ENCODE assay signal across 8 cellular contexts in the genomic region with DNA sequence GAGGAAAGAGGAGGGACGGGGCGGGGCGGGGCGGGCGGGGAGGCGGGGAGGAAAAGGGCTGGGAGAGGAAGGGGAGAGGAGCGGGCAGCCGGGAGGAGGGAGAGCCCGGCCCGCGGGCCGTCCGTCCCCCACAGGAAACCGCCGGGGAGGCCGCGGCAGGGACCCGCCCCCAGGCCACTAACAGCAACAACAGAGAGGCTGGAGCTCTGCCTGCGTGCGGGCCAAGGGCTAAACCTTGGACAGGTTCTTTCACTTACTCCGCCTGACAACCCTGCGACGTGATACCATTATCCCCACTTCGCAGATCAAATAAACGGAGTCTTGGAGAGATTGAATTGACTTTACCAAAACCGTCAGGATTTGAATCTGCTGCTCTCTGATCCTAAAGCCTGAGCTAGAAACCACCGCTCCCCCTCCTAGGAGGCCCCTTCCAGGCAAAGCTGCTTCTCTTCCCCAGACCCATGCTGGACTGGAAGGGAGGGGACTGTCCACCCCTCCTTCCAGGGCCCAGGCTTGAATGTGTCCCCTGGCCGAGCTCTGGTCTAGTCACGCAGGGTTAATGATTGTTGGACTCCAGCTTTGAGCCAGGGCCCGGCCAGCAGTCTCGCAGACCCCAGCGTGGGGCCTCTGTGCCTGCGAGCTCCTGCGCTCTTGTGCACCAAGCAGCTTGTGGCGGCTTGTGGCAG. TPM values are rescaled to one million over a fixed set of nuclear protein-coding genes. Genes with fewer than 3 reads are reported as not detected.
DNase-seq lines count a peak whose midpoint lies in the region; ATAC-seq and TF ChIP-seq lines count a peak whose summit lies in the region.

A gene with protein sequence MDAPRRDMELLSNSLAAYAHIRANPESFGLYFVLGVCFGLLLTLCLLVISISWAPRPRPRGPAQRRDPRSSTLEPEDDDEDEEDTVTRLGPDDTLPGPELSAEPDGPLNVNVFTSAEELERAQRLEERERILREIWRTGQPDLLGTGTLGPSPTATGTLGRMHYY (minus strand): TSS at position 10 of the 686 bp plus-strand sequence. CDS start 608 bp downstream, outside the sequence.

- TF ChIP-seq POLR2A in body of pancreas (IDR thresholded peaks at IDR 0.05): peak in 1 of 3 donors; percentile 19

- no peaks in the 10 kb centered on the region for H3K9me2 ChIP-seq in SK-N-SH

- WGBS in SK-N-SH (ENCODE audit: low lambda C conversion rate): 27% methylated on average over 16 of the region's 35 CpGs
- WGBS in body of pancreas, 2 donors: 4 to 36% methylated on average over 3 to 33 of the region's 35 CpGs

- intact Hi-C loops in body of pancreas (cut with DNase I): no loop called here

- peak; percentile 84 for DNase-seq in Daoy (ENCODE audit: low read depth)
- DNase-seq in SK-N-SH: peak; percentile 90
- DNase-seq in body of pancreas: peak; percentile 56 to 73 (median 69)
- DNase-seq in skeletal muscle cell (ENCODE audit: low read depth): peak; percentile 59
- no peak for DNase-seq in NAMALWA (ENCODE audit: low spot score)

- H3K4me3 ChIP-seq in SK-N-SH (ENCODE audit: low read depth in 2 of 2, low read length in 1 of 2) (peak within 1 kb of the TSS; percentile 78), body of pancreas (peak within 1 kb of the TSS in 1 of 2 donors; percentile 63), iPS-15b (ENCODE audit: low read depth, low read length) (peak within 1 kb of the TSS; percentile 70), skeletal muscle cell (ENCODE audit: low read depth, low read length) (peak within 1 kb of the TSS; percentile 79)

- H3K27ac ChIP-seq in SK-N-SH (ENCODE audit: low read depth in 2 of 2, low read length in 1 of 2) (peak within 1 kb of the TSS; percentile 62 to 70), body of pancreas (peak within 1 kb of the TSS; percentile 27 to 70 (median 56))

- CTCF ChIA-PET in SK-N-SH (lab: Yijun Ruan, JAX): interaction anchor here (0.6 to 5.7 kb wide), 8 partner anchors 17 to 97 kb away, joined by 3 to 29 read pairs (median 5); no protein-coding TSS in a partner anchor

- TF ChIP-seq CTCF in SK-N-SH (IDR thresholded peaks at IDR 0.05) (no peak), body of pancreas (IDR thresholded peaks at IDR 0.05) (no peak)

- peaks cover 5% of the 10 kb centered on the region for H3F3A ChIP-seq in SK-N-SH (replicated peaks; ENCODE audit: insufficient read depth)

- 0 out of 2 replicates have a peak within 1 kb of the TSS, but pooled peaks have one; percentile 65 for H2AFZ ChIP-seq in SK-N-SH (ENCODE audit: low read depth)

- peak; percentile 40 for ATAC-seq in HG02798 (IDR thresholded peaks at IDR 0.05; ENCODE audit: poor library complexity, unreplicated experiment)
- ATAC-seq in body of pancreas: peak; percentile 71
- ATAC-seq in GM18502 (IDR thresholded peaks at IDR 0.05; ENCODE audit: poor library complexity, unreplicated experiment): no peak

- H3K9ac ChIP-seq in SK-N-SH (peak within 1 kb of the TSS; percentile 83), iPS-15b (ENCODE audit: low read depth, low read length) (peak within 1 kb of the TSS; percentile 2)

- H3K9me3 ChIP-seq in SK-N-SH: no peaks in the 10 kb centered on the region
- H3K9me3 ChIP-seq in body of pancreas: no peaks in the 10 kb centered on the region
- H3K9me3 ChIP-seq in iPS-15b (ENCODE audit: control insufficient read depth, insufficient read depth, low read length): no peaks in the 10 kb centered on the region

- no peak for TF ChIP-seq EP300 in SK-N-SH (IDR thresholded peaks at IDR 0.05; ENCODE audit: borderline replicate concordance in 1 of 2, low read depth in 1 of 2, low read length in 1 of 2)

- POLR2A ChIA-PET in SK-N-SH (lab: Yijun Ruan, JAX): interaction anchor here (0.6 to 1.2 kb wide), 3 partner anchors 34 to 99 kb away, joined by 3 read pairs; a partner anchor contains a TSS

- TF ChIP-seq RAD21 in SK-N-SH (IDR thresholded peaks at IDR 0.05; ENCODE audit: low read length): no peak

- H3K4me2 ChIP-seq in SK-N-SH: peak within 1 kb of the TSS; percentile 90

- H4K20me1 ChIP-seq in SK-N-SH (ENCODE audit: insufficient read depth): 0 out of 2 replicates have a peak, but pooled peaks cover 3% of the 10 kb centered on the region

- H3K36me3 ChIP-seq in SK-N-SH (replicated peaks in 1 of 2; ENCODE audit: control insufficient read depth in 1 of 2, insufficient read depth in 2 of 2, low read length in 1 of 2): peaks cover 0 to 6% of the 10 kb centered on the region in 2 experiments
- H3K36me3 ChIP-seq in body of pancreas (replicated peaks in 1 of 2; ENCODE audit: insufficient read depth in 1 of 2, low read depth in 2 of 2): no peaks in the 10 kb centered on the region
- no peaks in the 10 kb centered on the region for H3K36me3 ChIP-seq in iPS-15b (ENCODE audit: control insufficient read depth, insufficient read depth, low read length)

- H3K4me1 ChIP-seq in SK-N-SH (ENCODE audit: control insufficient read depth in 1 of 2, insufficient read depth in 2 of 2, low read depth in 1 of 2, low read length in 1 of 2): peaks cover 9 to 24% of the 10 kb centered on the region in 2 experiments; a peak in 1 of 4 replicates
- H3K4me1 ChIP-seq in body of pancreas: peaks cover 23% of the 10 kb centered on the region
- no peaks in the 10 kb centered on the region for H3K4me1 ChIP-seq in iPS-15b (ENCODE audit: control insufficient read depth, insufficient read depth, low read length)

- H3K27me3 ChIP-seq in SK-N-SH (ENCODE audit: insufficient read depth) (no peaks in the 10 kb centered on the region), body of pancreas (no peaks in the 10 kb centered on the region), iPS-15b (ENCODE audit: control insufficient read depth, insufficient read depth, low read length) (peaks cover 49% of the 10 kb centered on the region)

- peaks cover 18% of the 10 kb centered on the region; the same call in 1 of the 2 replicates for H3K79me2 ChIP-seq in SK-N-SH (ENCODE audit: insufficient read depth)

TF ChIP-seq in SK-N-SH, 30 proteins besides CTCF, POLR2A, EP300 and RAD21:
- TF ChIP-seq, protein P1, sequence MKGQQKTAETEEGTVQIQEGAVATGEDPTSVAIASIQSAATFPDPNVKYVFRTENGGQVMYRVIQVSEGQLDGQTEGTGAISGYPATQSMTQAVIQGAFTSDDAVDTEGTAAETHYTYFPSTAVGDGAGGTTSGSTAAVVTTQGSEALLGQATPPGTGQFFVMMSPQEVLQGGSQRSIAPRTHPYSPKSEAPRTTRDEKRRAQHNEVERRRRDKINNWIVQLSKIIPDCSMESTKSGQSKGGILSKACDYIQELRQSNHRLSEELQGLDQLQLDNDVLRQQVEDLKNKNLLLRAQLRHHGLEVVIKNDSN (IDR thresholded peaks at IDR 0.05; ENCODE audit: borderline replicate concordance, low read depth): no peak
- TF ChIP-seq GABPA (IDR thresholded peaks at IDR 0.05; ENCODE audit: low read depth) (peak; percentile 49), GATA2 (CRISPR knock-in tag; IDR thresholded peaks at IDR 0.05) (no peak), TAF1 (IDR thresholded peaks at IDR 0.05; ENCODE audit: borderline replicate concordance, low read depth, low read length) (0 out of 2 replicates have a peak, but pooled peaks have one; percentile 35), FOXJ3 (CRISPR knock-in tag; IDR thresholded peaks at IDR 0.05) (no peak), POLR2AphosphoS5 (IDR thresholded peaks at IDR 0.05; ENCODE audit: low read depth, low read length) (peak; percentile 21; the same call in 1 of the 2 replicates), MXI1 (IDR thresholded peaks at IDR 0.05; ENCODE audit: low read depth, low read length) (no peak), TCF12 (IDR thresholded peaks at IDR 0.05) (no peak), NFIC (IDR thresholded peaks at IDR 0.05; ENCODE audit: borderline replicate concordance) (no peak)
- TF ChIP-seq, protein P2, sequence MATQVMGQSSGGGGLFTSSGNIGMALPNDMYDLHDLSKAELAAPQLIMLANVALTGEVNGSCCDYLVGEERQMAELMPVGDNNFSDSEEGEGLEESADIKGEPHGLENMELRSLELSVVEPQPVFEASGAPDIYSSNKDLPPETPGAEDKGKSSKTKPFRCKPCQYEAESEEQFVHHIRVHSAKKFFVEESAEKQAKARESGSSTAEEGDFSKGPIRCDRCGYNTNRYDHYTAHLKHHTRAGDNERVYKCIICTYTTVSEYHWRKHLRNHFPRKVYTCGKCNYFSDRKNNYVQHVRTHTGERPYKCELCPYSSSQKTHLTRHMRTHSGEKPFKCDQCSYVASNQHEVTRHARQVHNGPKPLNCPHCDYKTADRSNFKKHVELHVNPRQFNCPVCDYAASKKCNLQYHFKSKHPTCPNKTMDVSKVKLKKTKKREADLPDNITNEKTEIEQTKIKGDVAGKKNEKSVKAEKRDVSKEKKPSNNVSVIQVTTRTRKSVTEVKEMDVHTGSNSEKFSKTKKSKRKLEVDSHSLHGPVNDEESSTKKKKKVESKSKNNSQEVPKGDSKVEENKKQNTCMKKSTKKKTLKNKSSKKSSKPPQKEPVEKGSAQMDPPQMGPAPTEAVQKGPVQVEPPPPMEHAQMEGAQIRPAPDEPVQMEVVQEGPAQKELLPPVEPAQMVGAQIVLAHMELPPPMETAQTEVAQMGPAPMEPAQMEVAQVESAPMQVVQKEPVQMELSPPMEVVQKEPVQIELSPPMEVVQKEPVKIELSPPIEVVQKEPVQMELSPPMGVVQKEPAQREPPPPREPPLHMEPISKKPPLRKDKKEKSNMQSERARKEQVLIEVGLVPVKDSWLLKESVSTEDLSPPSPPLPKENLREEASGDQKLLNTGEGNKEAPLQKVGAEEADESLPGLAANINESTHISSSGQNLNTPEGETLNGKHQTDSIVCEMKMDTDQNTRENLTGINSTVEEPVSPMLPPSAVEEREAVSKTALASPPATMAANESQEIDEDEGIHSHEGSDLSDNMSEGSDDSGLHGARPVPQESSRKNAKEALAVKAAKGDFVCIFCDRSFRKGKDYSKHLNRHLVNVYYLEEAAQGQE (IDR thresholded peaks at IDR 0.05; ENCODE audit: low read depth, low read length): no peak
- TF ChIP-seq, protein P3, sequence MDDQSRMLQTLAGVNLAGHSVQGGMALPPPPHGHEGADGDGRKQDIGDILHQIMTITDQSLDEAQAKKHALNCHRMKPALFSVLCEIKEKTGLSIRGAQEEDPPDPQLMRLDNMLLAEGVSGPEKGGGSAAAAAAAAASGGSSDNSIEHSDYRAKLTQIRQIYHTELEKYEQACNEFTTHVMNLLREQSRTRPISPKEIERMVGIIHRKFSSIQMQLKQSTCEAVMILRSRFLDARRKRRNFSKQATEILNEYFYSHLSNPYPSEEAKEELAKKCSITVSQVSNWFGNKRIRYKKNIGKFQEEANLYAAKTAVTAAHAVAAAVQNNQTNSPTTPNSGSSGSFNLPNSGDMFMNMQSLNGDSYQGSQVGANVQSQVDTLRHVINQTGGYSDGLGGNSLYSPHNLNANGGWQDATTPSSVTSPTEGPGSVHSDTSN (IDR thresholded peaks at IDR 0.05): no peak
TF ChIP-seq in SK-N-SH: peak in this region for 3.

RNA-seq across cellular contexts. Expression of the gene that starts here (rescaled TPM):
- 28.1 and 44.1 TPM in 2 replicates for total RNA-seq in Daoy (2014; rRNA removed; shearing (Covaris generic))
- 34.1 and 38.9 TPM in 2 replicates for polyA plus RNA-seq in SK-N-SH (2012; rRNA removed)
- 18.8 and 34.7 TPM in 2 replicates for polyA plus RNA-seq in SK-N-SH (2012; cell fraction: cytosol; rRNA removed)
- polyA plus RNA-seq in SK-N-SH (2012; cell fraction: nucleus; rRNA removed): 15.4 and 32.2 TPM in 2 replicates
- total RNA-seq in body of pancreas: 10 to 100 TPM; 32.2 to 32.3 TPM
